In genomic region chr6:28747083-28747630, GRCh38 we compare ENCODE assay signal across 1 cellular context.
TF ChIP-seq lines count a peak whose summit lies in the region.

No MANE protein-coding gene starts in this region.

TF ChIP-seq in K562, 482 proteins besides CTCF, POLR2A, EP300 and RAD21 (continued from another document and continues in another):
- no peak for TF ChIP-seq FOXA3 (CRISPR knock-in tag; conservative IDR thresholded peaks at IDR 0.05 in 1 of 2, IDR thresholded peaks at IDR 0.05 in 1 of 2)
- no peak for TF ChIP-seq ZNF280B (CRISPR knock-in tag; IDR thresholded peaks at IDR 0.05)
- TF ChIP-seq ELF1 (tag; IDR thresholded peaks at IDR 0.05) = no peak
- TF ChIP-seq KAT8 (IDR thresholded peaks at IDR 0.05; ENCODE audit: low read depth) = no peak
- no peak for TF ChIP-seq ZNF232 (CRISPR knock-in tag; IDR thresholded peaks at IDR 0.05)
- TF ChIP-seq HMGN3 (IDR thresholded peaks at IDR 0.05; ENCODE audit: borderline replicate concordance, extremely low read depth, insufficient read length, low read depth, low read length) = no peak
- TF ChIP-seq ZNF184 (CRISPR knock-in tag; IDR thresholded peaks at IDR 0.05) = no peak
- peak in 1 of 2 experiments; percentile 49; a peak in 2 of 4 replicates for TF ChIP-seq ZNF318 (IDR thresholded peaks at IDR 0.05; ENCODE audit: borderline replicate concordance in 1 of 2, low read depth in 1 of 2)
- no peak for TF ChIP-seq BRD4 (IDR thresholded peaks at IDR 0.05)
- no peak for TF ChIP-seq RBM17 (IDR thresholded peaks at IDR 0.05; ENCODE audit: borderline replicate concordance, low read depth, low read length)
- TF ChIP-seq CBX8 (IDR thresholded peaks at IDR 0.05; ENCODE audit: borderline replicate concordance, extremely low read depth, low read depth, low read length, poor library complexity, severe bottlenecking) = no peak
- TF ChIP-seq SNIP1 (IDR thresholded peaks at IDR 0.05; ENCODE audit: low read depth) = no peak
- no peak for TF ChIP-seq ZC3H4 (CRISPR knock-in tag; IDR thresholded peaks at IDR 0.05; ENCODE audit: borderline replicate concordance)
- TF ChIP-seq ELK3 (CRISPR knock-in tag; IDR thresholded peaks at IDR 0.05) = no peak
- no peak for TF ChIP-seq ETS1 (conservative IDR thresholded peaks at IDR 0.05; ENCODE audit: control insufficient read depth, low read depth, low read length)
- no peak for TF ChIP-seq GATAD2A (IDR thresholded peaks at IDR 0.05)
- no peak for TF ChIP-seq ZNF76 (CRISPR knock-in tag; IDR thresholded peaks at IDR 0.05; ENCODE audit: borderline replicate concordance)
- no peak for TF ChIP-seq MAFK (IDR thresholded peaks at IDR 0.05; ENCODE audit: low read length)
- no peak for TF ChIP-seq NEUROD1 (IDR thresholded peaks at IDR 0.05; ENCODE audit: borderline replicate concordance, low read depth, low read length, partially characterized antibody)
- TF ChIP-seq KDM4B (IDR thresholded peaks at IDR 0.05; ENCODE audit: borderline replicate concordance in 2 of 2, low read depth in 1 of 2) = no peak
- no peak for TF ChIP-seq RFX5 (IDR thresholded peaks at IDR 0.05; ENCODE audit: low read depth, low read length)
- no peak for TF ChIP-seq SMAD1 (IDR thresholded peaks at IDR 0.05; ENCODE audit: low read depth, low read length, partially characterized antibody)
- no peak for TF ChIP-seq RBM22 (IDR thresholded peaks at IDR 0.05; ENCODE audit: low read depth, low read length, poor library complexity, severe bottlenecking)
- TF ChIP-seq BACH1 (tag; IDR thresholded peaks at IDR 0.05) = no peak
- no peak for TF ChIP-seq HIVEP1 (CRISPR knock-in tag; IDR thresholded peaks at IDR 0.05)
- no peak for TF ChIP-seq HINFP (tag; conservative IDR thresholded peaks at IDR 0.05; ENCODE audit: low read depth)
- TF ChIP-seq BCOR (IDR thresholded peaks at IDR 0.05) = no peak
- no peak for TF ChIP-seq RNF219 (CRISPR knock-in tag; IDR thresholded peaks at IDR 0.05)
- TF ChIP-seq PHF20 (IDR thresholded peaks at IDR 0.05; ENCODE audit: partially characterized antibody) = no peak
- TF ChIP-seq ZNF395 (CRISPR knock-in tag; IDR thresholded peaks at IDR 0.05) = no peak; the same call in 1 of the 2 replicates
- TF ChIP-seq STAT5A (IDR thresholded peaks at IDR 0.05; ENCODE audit: borderline replicate concordance, low read length) = no peak
- no peak for TF ChIP-seq MEF2A (IDR thresholded peaks at IDR 0.05; ENCODE audit: control insufficient read depth, low read depth, low read length)
- TF ChIP-seq E2F8 (IDR thresholded peaks at IDR 0.05; ENCODE audit: low read depth, partially characterized antibody) = no peak
- TF ChIP-seq LARP7 (IDR thresholded peaks at IDR 0.05) = no peak
- TF ChIP-seq NFXL1 (CRISPR knock-in tag; IDR thresholded peaks at IDR 0.05) = no peak
- no peak for TF ChIP-seq POLR2AphosphoS2 (IDR thresholded peaks at IDR 0.05; ENCODE audit: low read length)
- peak in 1 of 2 experiments; percentile 63; a peak in 1 of 4 replicates for TF ChIP-seq TEAD1 (CRISPR knock-in tag; IDR thresholded peaks at IDR 0.05)
- no peak for TF ChIP-seq TOE1 (IDR thresholded peaks at IDR 0.05; ENCODE audit: borderline replicate concordance)
- no peak for TF ChIP-seq TOE1 (CRISPR knock-in tag; IDR thresholded peaks at IDR 0.05; ENCODE audit: borderline replicate concordance, low read depth)
- no peak for TF ChIP-seq ZFP91 (CRISPR knock-in tag; IDR thresholded peaks at IDR 0.05)
